ENCODE assay signal across 1 cellular context in genomic region chr13:44710576-44710975, GRCh38.
A peak's percentile ranks its signal among the peaks of the same experiment; 100 is the strongest.
TF ChIP-seq lines count a peak whose summit lies in the region.

No MANE protein-coding gene starts in this region.

TF ChIP-seq in SK-N-SH, 30 proteins besides CTCF, POLR2A, EP300 and RAD21 (continued from another document):
- TF ChIP-seq REST (IDR thresholded peaks at IDR 0.05; ENCODE audit: low read depth, low read length) (peak; percentile 77), RFX5 (IDR thresholded peaks at IDR 0.05; ENCODE audit: low read length) (no peak), USF2 (IDR thresholded peaks at IDR 0.05; ENCODE audit: borderline replicate concordance, low read depth, low read length) (no peak)
TF ChIP-seq in SK-N-SH: peak in this region for 17.
